Comparison of ENCODE assay signal across 14 cellular contexts in the genomic region with DNA sequence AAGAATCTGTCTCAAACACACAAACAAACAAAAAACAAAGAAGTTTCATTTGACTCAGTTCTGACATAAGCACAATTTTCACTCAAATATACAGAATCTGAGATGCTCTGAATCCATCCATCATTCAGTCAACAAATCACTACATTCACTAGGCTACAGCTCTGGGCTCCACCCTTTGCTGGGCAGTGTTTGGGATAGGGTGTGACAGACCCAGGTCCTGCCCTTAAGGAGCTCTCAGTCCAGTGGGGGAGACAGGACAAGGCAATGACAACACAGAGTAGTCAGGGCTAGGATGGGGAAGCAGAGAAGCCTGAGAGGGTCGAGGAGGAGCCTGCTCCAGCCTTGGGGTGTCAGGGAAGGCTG. TPM values are rescaled to one million over a fixed set of nuclear protein-coding genes. Genes with fewer than 3 reads are reported as not detected.
DNase-seq lines count a peak whose midpoint lies in the region; ATAC-seq, FAIRE-seq and TF ChIP-seq lines count a peak whose summit lies in the region.
"Had no signal": no experiment of that assay in that cellular context is flagged by ENCODE, and none has a peak within 500 bp of the region (broad histone marks: within the 10 kb centered on the region; RNA-seq: fewer than 3 reads in every experiment).

No MANE protein-coding gene starts in this region.

- H2AFZ ChIP-seq in IMR-90 (replicated peaks; ENCODE audit: low read length, poor library complexity) (no peak overlapping the region), neural progenitor cell (replicated peaks) (no peak overlapping the region)

- dilution Hi-C loops in IMR-90 (cut with HindIII; ENCODE audit: low sequenced_read_pairs, unreplicated experiment) = no loop called here

- BruUV-seq in IMR-90 (replicated peaks; lab: Mats Ljungman, UMichigan) = no TSS peak

- H3K36me3 Mint-ChIP-seq in neural progenitor cell = no peaks in the 10 kb centered on the region

- intact Hi-C loops in IMR-90 (cut with micrococcal nuclease) = no loop called here

- H3K27ac ChIP-seq in IMR-90 (ENCODE audit: insufficient read depth, low read length) = no peak overlapping the region
- H3K27ac ChIP-seq in neural progenitor cell = no peak overlapping the region
- no peak overlapping the region for H3K27ac ChIP-seq in small intestine (ENCODE audit: low read depth in 1 of 2, low read length in 1 of 2)
- H3K27ac ChIP-seq: sigmoid colon, vagina had no signal

- H3K27me3 Mint-ChIP-seq in neural progenitor cell (ENCODE audit: insufficient read depth, low read depth) = peaks cover 56% of the 10 kb centered on the region

- peak overlapping the region; percentile 71 for H3K4me3 Mint-ChIP-seq in neural progenitor cell

- H2AK5ac ChIP-seq in IMR-90 (ENCODE audit: low read depth, low read length) = no peak overlapping the region

- H3K18ac ChIP-seq in IMR-90 (ENCODE audit: low read depth, low read length) = no peak overlapping the region

- H4K91ac ChIP-seq in IMR-90 (ENCODE audit: insufficient read depth, low read depth, low read length) = no peak overlapping the region

- FAIRE-seq in GM12892 (lab: Jason Lieb, UNC) (peak; percentile 21), small intestine (lab: Jason Lieb, UNC) (no peak)

- no peak overlapping the region for H3K4ac ChIP-seq in IMR-90 (ENCODE audit: low read depth, low read length)

- H3K4me1 ChIP-seq in IMR-90 (ENCODE audit: control insufficient read depth, insufficient read depth, low read length) (no peaks in the 10 kb centered on the region), neural progenitor cell (no peaks in the 10 kb centered on the region), small intestine (ENCODE audit: control insufficient read depth in 2 of 2, insufficient read depth in 1 of 2, low read depth in 1 of 2, low read length in 1 of 2) (no peaks in the 10 kb centered on the region)
- H3K4me1 ChIP-seq: vagina had no signal

- no peak overlapping the region for H2BK120ac ChIP-seq in IMR-90 (ENCODE audit: low read depth, low read length)

- H3K4me3 ChIP-seq in IMR-90 (ENCODE audit: insufficient read depth, low read depth, low read length) = no peak overlapping the region
- H3K4me3 ChIP-seq in neural progenitor cell = no peak overlapping the region
- H3K4me3 ChIP-seq in small intestine (ENCODE audit: low read depth in 1 of 2, low read length in 2 of 2) = no peak overlapping the region

- no peak overlapping the region for H3K56ac ChIP-seq in IMR-90 (ENCODE audit: extremely low read depth, insufficient read depth, low read length)

- no peak for TF ChIP-seq RAD21 in IMR-90 (IDR thresholded peaks at IDR 0.05; ENCODE audit: low read length)

- no peak overlapping the region for H3K23ac ChIP-seq in IMR-90 (ENCODE audit: low read depth, low read length)

- H3K14ac ChIP-seq in IMR-90 (replicated peaks; ENCODE audit: low read depth, low read length) = no peak overlapping the region

- CTCF ChIA-PET in IMR-90 (lab: Yijun Ruan, JAX) = no interaction called here

- no peaks in the 10 kb centered on the region for H4K20me1 ChIP-seq in IMR-90 (ENCODE audit: insufficient read depth, low read length)
- H4K20me1 ChIP-seq in neural progenitor cell (ENCODE audit: low read depth) = peaks cover 4% of the 10 kb centered on the region

- H3K4me2 ChIP-seq in IMR-90 (ENCODE audit: low read depth, low read length) = no peak overlapping the region
- no peak overlapping the region for H3K4me2 ChIP-seq in neural progenitor cell

- H3K9ac ChIP-seq in IMR-90 (ENCODE audit: low read depth, low read length) = no peak overlapping the region
- no peak overlapping the region for H3K9ac ChIP-seq in neural progenitor cell

- in situ Hi-C loops in IMR-90 (cut with MboI; ENCODE audit: low sequenced_read_pairs) = loop anchor here (25.0 kb wide), 2 partner anchors 200 to 375 kb away; no protein-coding TSS in a partner anchor

- no peak overlapping the region for H2BK5ac ChIP-seq in IMR-90 (ENCODE audit: low read depth, low read length, poor library complexity, severe bottlenecking)

- H3K9me3 Mint-ChIP-seq in neural progenitor cell = peaks cover 5% of the 10 kb centered on the region

- TF ChIP-seq POLR2A in GM12892 (IDR thresholded peaks at IDR 0.05; ENCODE audit: low read depth, low read length) = no peak
- no peak for TF ChIP-seq POLR2A in IMR-90 (IDR thresholded peaks at IDR 0.05; ENCODE audit: low read depth, low read length)

- H2BK15ac ChIP-seq in IMR-90 (ENCODE audit: low read depth, low read length) = no peak overlapping the region

- H3K79me2 ChIP-seq in neural progenitor cell (ENCODE audit: low read depth) = no peaks in the 10 kb centered on the region

- POLR2A ChIA-PET in IMR-90 (lab: Charles Lee; ENCODE audit: unreplicated experiment) = no interaction called here

- peaks cover 15% of the 10 kb centered on the region for H3K4me1 Mint-ChIP-seq in neural progenitor cell

- TF ChIP-seq CTCF in IMR-90 (conservative IDR thresholded peaks at IDR 0.05; ENCODE audit: low read depth, low read length) (no peak), neural progenitor cell (IDR thresholded peaks at IDR 0.05) (no peak)

- H3K36me3 ChIP-seq in IMR-90 (ENCODE audit: control insufficient read depth, insufficient read depth, low read length) (no peaks in the 10 kb centered on the region), neural progenitor cell (no peaks in the 10 kb centered on the region), small intestine (ENCODE audit: control insufficient read depth in 2 of 2, insufficient read depth in 2 of 2, low read length in 2 of 2) (no peaks in the 10 kb centered on the region)
- H3K36me3 ChIP-seq: sigmoid colon, vagina had no signal

- no peak overlapping the region for H4K8ac ChIP-seq in IMR-90 (ENCODE audit: low read depth in 2 of 2, low read length in 2 of 2)

- no peak overlapping the region for H4K5ac ChIP-seq in IMR-90 (ENCODE audit: low read depth, low read length)

- DNase-seq in GM12892 (ENCODE audit: insufficient read length) (no peak), IMR-90 (no peak), neural progenitor cell (ENCODE audit: low spot score) (no peak), small intestine (no peak), T-helper 9 cell (no peak), retina (no peak)
- DNase-seq: activated CD4-positive, CD25-positive, alpha-beta regulatory T cell; anterior cingulate cortex; COR-L47; hippocampal formation; Right ventricle myocardium superior; sigmoid colon had no signal

- H2BK20ac ChIP-seq in IMR-90 (ENCODE audit: low read depth, low read length) = no peak overlapping the region

- H3K27ac Mint-ChIP-seq in neural progenitor cell = no peak overlapping the region

- H3K9me3 ChIP-seq in IMR-90 (ENCODE audit: control insufficient read depth, insufficient read depth, low read length) = no peaks in the 10 kb centered on the region
- H3K9me3 ChIP-seq in neural progenitor cell (ENCODE audit: low read depth) = no peaks in the 10 kb centered on the region
- no peaks in the 10 kb centered on the region for H3K9me3 ChIP-seq in small intestine (ENCODE audit: control insufficient read depth, low read depth)
- H3K9me3 ChIP-seq: sigmoid colon, vagina had no signal

- H3K27me3 ChIP-seq in IMR-90 (ENCODE audit: control insufficient read depth, insufficient read depth, low read length) (peaks cover 48% of the 10 kb centered on the region), neural progenitor cell (peaks cover 87% of the 10 kb centered on the region), small intestine (ENCODE audit: control insufficient read depth in 2 of 2, insufficient read depth in 2 of 2, low read length in 2 of 2) (peaks cover 6 to 15% of the 10 kb centered on the region in 2 donors)

- peaks cover 7% of the 10 kb centered on the region for H3F3A ChIP-seq in neural progenitor cell (ENCODE audit: low read depth)

- ATAC-seq in IMR-90 (ENCODE audit: low read depth) (peak; percentile 15; the same call in 1 of the 2 replicates), esophagus mucosa (peak; percentile 13)

- H2AK9ac ChIP-seq in IMR-90 (replicated peaks; ENCODE audit: low read depth, low read length, poor library complexity) = no peak overlapping the region

- no peaks in the 10 kb centered on the region; the same call in 1 of the 2 replicates for H3K9me1 ChIP-seq in IMR-90 (ENCODE audit: insufficient read depth, low read length)

- WGBS in IMR-90 (ENCODE audit: extremely low coverage in 2 of 2, insufficient read length in 1 of 2), 2 experiments = no CpG with 5 or more reads among the region's 1 CpG
- 0 to 17% (median 0%) methylated on average over 1 of the region's 1 CpG for WGBS in small intestine, 3 donors

- no peaks in the 10 kb centered on the region for H3K79me1 ChIP-seq in IMR-90 (ENCODE audit: low read depth in 1 of 2, low read length in 2 of 2)

TF ChIP-seq in IMR-90, 13 proteins besides CTCF, POLR2A, EP300 and RAD21 (continues in another document):
- TF ChIP-seq MAFK (IDR thresholded peaks at IDR 0.05; ENCODE audit: low read depth, low read length) (no peak), CHD1 (IDR thresholded peaks at IDR 0.05; ENCODE audit: low read depth, low read length) (no peak)
- TF ChIP-seq, protein P1, sequence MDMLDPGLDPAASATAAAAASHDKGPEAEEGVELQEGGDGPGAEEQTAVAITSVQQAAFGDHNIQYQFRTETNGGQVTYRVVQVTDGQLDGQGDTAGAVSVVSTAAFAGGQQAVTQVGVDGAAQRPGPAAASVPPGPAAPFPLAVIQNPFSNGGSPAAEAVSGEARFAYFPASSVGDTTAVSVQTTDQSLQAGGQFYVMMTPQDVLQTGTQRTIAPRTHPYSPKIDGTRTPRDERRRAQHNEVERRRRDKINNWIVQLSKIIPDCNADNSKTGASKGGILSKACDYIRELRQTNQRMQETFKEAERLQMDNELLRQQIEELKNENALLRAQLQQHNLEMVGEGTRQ (IDR thresholded peaks at IDR 0.05; ENCODE audit: low read depth, low read length) = no peak; the same call in 1 of the 2 replicates

RNA-seq across cellular contexts. Expression of a gene that starts 45.3 kb away (rescaled TPM):
- polyA plus RNA-seq in GM12892 (2012; ENCODE audit: missing spikeins) = 3.5 TPM
- total RNA-seq in IMR-90 (2012; rRNA removed) (0.72 and 0.83 TPM in 2 replicates), esophagus mucosa (0.20 TPM), neural progenitor cell (ENCODE audit: low replicate concordance) (2.5 and 8.4 TPM in 2 replicates)
- polyA plus RNA-seq in IMR-90 (2012; rRNA removed) (0.59 and 0.91 TPM in 2 replicates), small intestine (1 to 10 TPM in 2 of 3 donors, not detected in 1; 1.1 to 1.8 TPM)
- 0.50 and 1.9 TPM in 2 replicates for polyA plus RNA-seq in IMR-90 (2012; cell fraction: cytosol; rRNA removed)
- polyA plus RNA-seq in IMR-90 (2012; cell fraction: nucleus; rRNA removed; ENCODE audit: low replicate concordance) = 2.4 and 2.6 TPM in 2 replicates

RNA-seq across cellular contexts. Expression of a gene that starts 46.5 kb away (rescaled TPM):
- 26.2 TPM for polyA plus RNA-seq in GM12892 (2012; ENCODE audit: missing spikeins)
- total RNA-seq in IMR-90 (2012; rRNA removed) = 65.2 and 67.5 TPM in 2 replicates
- polyA plus RNA-seq in IMR-90 (2012; rRNA removed) = 102 and 113 TPM in 2 replicates
- polyA plus RNA-seq in IMR-90 (2012; cell fraction: cytosol; rRNA removed) = 102 and 191 TPM in 2 replicates
- polyA plus RNA-seq in IMR-90 (2012; cell fraction: nucleus; rRNA removed; ENCODE audit: low replicate concordance) = 34.9 and 86.3 TPM in 2 replicates
- total RNA-seq in esophagus mucosa = 119 TPM
- 11.3 and 24.4 TPM in 2 replicates for total RNA-seq in neural progenitor cell (ENCODE audit: low replicate concordance)
- 100 to 1,000 TPM; 197 to 206 (median 205) TPM for polyA plus RNA-seq in small intestine
